27 cellular contexts compared by ENCODE assay signal in the genomic region with DNA sequence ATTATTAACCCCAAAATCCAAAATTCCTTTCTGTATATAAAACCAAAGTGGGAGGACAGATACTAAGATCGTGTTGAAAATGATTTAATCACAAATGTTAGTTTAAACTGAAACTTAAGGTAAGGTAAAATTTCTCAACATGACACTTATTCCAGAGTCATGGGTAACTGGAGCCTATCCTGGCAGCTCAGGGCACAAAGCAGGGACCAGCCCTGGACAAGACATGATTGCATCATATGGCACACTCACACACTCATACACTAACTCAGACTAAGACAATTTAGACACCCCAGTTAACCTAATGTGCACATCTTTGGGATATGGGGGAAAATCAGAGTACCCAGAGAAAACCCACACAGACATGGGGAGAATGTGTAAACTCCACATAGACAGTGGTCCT.
"Had no signal": no experiment of that assay in that cellular context is flagged by ENCODE, and none has a peak within 500 bp of the region (broad histone marks: within the 10 kb centered on the region; RNA-seq: fewer than 3 reads in every experiment).

No MANE protein-coding gene starts in this region.

- FAIRE-seq: islet of Langerhans, small intestine, urothelium cell line had no signal

- DNase-seq: hypothalamus; immature natural killer cell; kidney; left colon; left lung; lower lobe of right lung; mesendoderm; naive B cell; natural killer cell; nephron progenitor cell; occipital lobe; psoas muscle; small intestine; spleen; stimulated activated CD4-positive, alpha-beta T cell treated with anti-CD3 and anti-CD28 coated beads, Interleukin-4, amount 100 ng/mL, for 24 hours; stimulated activated naive CD4-positive, alpha-beta T cell; tibial artery; trophoblast cell; upper lobe of right lung had no signal

- H3K27ac ChIP-seq: left lung, lower lobe of right lung, neural progenitor cell, neutrophil, parathyroid adenoma, psoas muscle, right atrium auricular region, spleen, suprapubic skin, thoracic aorta, tibial artery, upper lobe of right lung had no signal

- H3K27me3 ChIP-seq: left lung, neural progenitor cell, neutrophil, right atrium auricular region, suprapubic skin, tibial artery, upper lobe of right lung had no signal

- H3K36me3 ChIP-seq: left lung, lower lobe of right lung, neural progenitor cell, neutrophil, right atrium auricular region, spleen, suprapubic skin, thoracic aorta, tibial artery, upper lobe of right lung had no signal

- H3K4me3 ChIP-seq: left lung, lower lobe of right lung, neural progenitor cell, psoas muscle, right atrium auricular region, spleen, suprapubic skin, thoracic aorta, tibial artery, upper lobe of right lung had no signal
